In genomic region chr7:148541891-148542504, GRCh38 we compare ENCODE assay signal across 36 cellular contexts. TPM values are rescaled to one million over a fixed set of nuclear protein-coding genes. Genes with fewer than 3 reads are reported as not detected.
"Had no signal": no experiment of that assay in that cellular context is flagged by ENCODE, and none has a peak within 500 bp of the region (broad histone marks: within the 10 kb centered on the region; RNA-seq: fewer than 3 reads in every experiment).

No MANE protein-coding gene starts in this region.

- H3K9me3 ChIP-seq: ovary, psoas muscle, spleen, suprapubic skin, testis, tibial artery, transverse colon, upper lobe of right lung, uterus had no signal

- H3K79me2 ChIP-seq: parathyroid adenoma had no signal

- H3K36me3 ChIP-seq: neural progenitor cell, ovary, spleen, suprapubic skin, tibial artery, transverse colon, upper lobe of right lung, uterus had no signal

- DNase-seq: natural killer cell; occipital lobe; ovary; posterior cingulate gyrus; psoas muscle; right cardiac atrium; spleen; stimulated activated CD4-positive, alpha-beta T cell treated with anti-CD3 and anti-CD28 coated beads, Interleukin-12 subunit alpha, Interleukin-12 subunit beta, amount 100 ng/mL, for 4 hours; stimulated activated CD4-positive, alpha-beta T cell treated with anti-CD3 and anti-CD28 coated beads, Interleukin-1b, Interleukin-23, amount 100 ng/mL, for 48 hours; stimulated activated CD4-positive, alpha-beta T cell treated with anti-CD3 and anti-CD28 coated beads, Interleukin-4, amount 100 ng/mL, for 1 hour; stimulated activated CD4-positive, alpha-beta T cell treated with anti-CD3 and anti-CD28 coated beads, Interleukin-4, amount 100 ng/mL, for 4 hours; stimulated activated CD8-positive, alpha-beta memory T cell treated with anti-CD3 and anti-CD28 coated beads, Interleukin-4, amount 100 ng/mL, for 48 hours; stimulated activated naive CD4-positive, alpha-beta T cell; stimulated activated naive CD8-positive, alpha-beta T cell treated with anti-CD3 and anti-CD28 coated beads, Interleukin-15, amount 100 ng/mL, for 72 hours; stimulated activated naive CD8-positive, alpha-beta T cell treated with anti-CD3 and anti-CD28 coated beads, Interleukin-15, Interleukin-2, amounts not matched to agents 100 U/mL and 50 U/mL, for 24 hours; substantia nigra; testis; tibial artery; transverse colon; upper lobe of right lung; uterus had no signal

- H3K36me3 Mint-ChIP-seq: natural killer cell; neural progenitor cell; stimulated activated memory B cell treated with anti-CD40 and anti-IgM and Interleukin-4, amounts not matched to agents 10 μg/mL and 1 μg/mL and 100 μg/mL, for 72 hours; type B pancreatic cell had no signal

- H3K27ac Mint-ChIP-seq: natural killer cell; nephron; neural progenitor cell; progenitor cell of endocrine pancreas; stimulated activated memory B cell treated with anti-CD40 and anti-IgM and Interleukin-4, amounts not matched to agents 10 μg/mL and 1 μg/mL and 100 μg/mL, for 72 hours; stimulated activated naive CD8-positive, alpha-beta T cell treated with anti-CD3 and anti-CD28 coated beads, Interleukin-15, amount 100 ng/mL, for 72 hours; type B pancreatic cell had no signal

- H3K4me3 Mint-ChIP-seq: natural killer cell; nephron; neural progenitor cell; stimulated activated memory B cell treated with anti-CD40 and anti-IgM and Interleukin-4, amounts not matched to agents 10 μg/mL and 1 μg/mL and 100 μg/mL, for 72 hours; stimulated activated naive CD8-positive, alpha-beta T cell treated with anti-CD3 and anti-CD28 coated beads, Interleukin-15, amount 100 ng/mL, for 72 hours; type B pancreatic cell had no signal

- ATAC-seq: natural killer cell; psoas muscle; right cardiac atrium; sciatic nerve; stimulated activated memory B cell treated with anti-CD40 and anti-IgM and Interleukin-4, amounts not matched to agents 10 μg/mL and 1 μg/mL and 100 μg/mL, for 72 hours; stimulated activated naive CD8-positive, alpha-beta T cell treated with anti-CD3 and anti-CD28 coated beads, Interleukin-15, amount 100 ng/mL, for 72 hours; stimulated activated naive CD8-positive, alpha-beta T cell treated with anti-CD3 and anti-CD28 coated beads, Interleukin-15, Interleukin-2, amounts not matched to agents 100 U/mL and 50 U/mL, for 24 hours; upper lobe of right lung had no signal

- H3K4me1 ChIP-seq: parathyroid adenoma, psoas muscle, spleen, suprapubic skin, testis, transverse colon, upper lobe of right lung, uterus had no signal

- H3K4me1 Mint-ChIP-seq: natural killer cell; nephron; stimulated activated memory B cell treated with anti-CD40 and anti-IgM and Interleukin-4, amounts not matched to agents 10 μg/mL and 1 μg/mL and 100 μg/mL, for 72 hours; stimulated activated naive CD8-positive, alpha-beta T cell treated with anti-CD3 and anti-CD28 coated beads, Interleukin-15, amount 100 ng/mL, for 72 hours had no signal

- H3K9ac ChIP-seq: neural progenitor cell, parathyroid adenoma had no signal

- H3K4me3 ChIP-seq: neural progenitor cell, ovary, psoas muscle, skin epidermis, smooth muscle cell, spleen, suprapubic skin, testis, tibial artery, transverse colon, upper lobe of right lung, uterus had no signal

- H3K27ac ChIP-seq: neural progenitor cell, ovary, parathyroid adenoma, psoas muscle, skin epidermis, spleen, suprapubic skin, testis, transverse colon, upper lobe of right lung, uterus had no signal

- H3K9me3 Mint-ChIP-seq: natural killer cell; nephron; neural progenitor cell; stimulated activated memory B cell treated with anti-CD40 and anti-IgM and Interleukin-4, amounts not matched to agents 10 μg/mL and 1 μg/mL and 100 μg/mL, for 72 hours; type B pancreatic cell had no signal

- H3K27me3 Mint-ChIP-seq: stimulated activated memory B cell treated with anti-CD40 and anti-IgM and Interleukin-4, amounts not matched to agents 10 μg/mL and 1 μg/mL and 100 μg/mL, for 72 hours; stimulated activated naive CD8-positive, alpha-beta T cell treated with anti-CD3 and anti-CD28 coated beads, Interleukin-15, amount 100 ng/mL, for 72 hours had no signal

- H3K27me3 ChIP-seq: neural progenitor cell, ovary, spleen, suprapubic skin, testis, tibial artery, transverse colon, upper lobe of right lung, uterus had no signal

- H3K4me2 ChIP-seq: neural progenitor cell, smooth muscle cell had no signal

- H2AFZ ChIP-seq: neural progenitor cell, parathyroid adenoma had no signal

RNA-seq across cellular contexts. Expression of gene C7orf33, which starts 48.6 kb away (rescaled TPM):
- total RNA-seq: natural killer cell, occipital lobe, osteoblast, ovary, progenitor cell of endocrine pancreas, psoas muscle, renal cortical epithelial cell, right cardiac atrium, sciatic nerve, smooth muscle cell, spleen, suprapubic skin, transverse colon, upper lobe of right lung, urinary bladder, uterus had no signal
- polyA plus RNA-seq: neural cell, ovary, psoas muscle, right cardiac atrium, smooth muscle cell, spleen, thymus, urinary bladder had no signal
